In the genomic region with DNA sequence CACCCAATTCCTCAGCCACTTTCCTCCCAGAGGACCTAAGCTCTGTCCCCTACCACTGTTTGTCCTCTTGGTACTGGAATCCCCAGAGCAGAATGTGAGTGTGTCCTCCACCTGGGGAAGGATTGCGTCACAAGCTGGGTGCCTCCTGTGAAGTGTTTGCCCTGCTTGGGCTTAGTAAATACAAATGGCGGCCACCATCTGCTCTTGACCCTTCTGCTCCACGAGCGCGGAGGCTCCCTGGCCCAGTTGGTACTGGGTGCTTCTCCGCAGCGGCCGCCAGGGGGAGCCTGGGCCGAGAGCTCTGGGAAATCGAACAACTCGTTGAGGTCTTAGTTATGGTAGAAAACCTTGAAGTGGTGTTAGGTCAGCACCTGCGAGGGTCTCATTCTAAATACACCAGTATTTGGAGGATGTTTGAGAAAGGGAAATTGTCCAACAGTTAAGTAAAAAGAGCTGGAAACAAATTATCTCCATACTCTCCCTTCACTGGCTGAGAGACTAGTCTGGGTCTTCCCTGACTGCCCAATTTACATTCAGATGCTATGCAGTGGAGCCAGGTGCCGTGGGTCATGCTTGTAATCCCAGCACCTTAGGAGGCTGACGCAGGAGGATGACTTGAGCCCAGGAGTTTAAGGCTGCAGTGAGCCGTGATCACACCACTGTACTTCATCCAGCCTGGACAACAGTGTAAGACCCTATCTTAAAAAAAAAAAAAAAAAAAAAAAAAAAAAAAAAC, we compare ENCODE assay signal across 9 cellular contexts.
DNase-seq lines count a peak whose midpoint lies in the region; ATAC-seq, FAIRE-seq and TF ChIP-seq lines count a peak whose summit lies in the region.
"Had no signal": no experiment of that assay in that cellular context is flagged by ENCODE, and none has a peak within 500 bp of the region (broad histone marks: within the 10 kb centered on the region; RNA-seq: fewer than 3 reads in every experiment).

No MANE protein-coding gene starts in this region.

- peak; percentile 72 to 94 (median 85) for TF ChIP-seq CTCF in GM12878 (IDR thresholded peaks at IDR 0.05 in 2 of 3, conservative IDR thresholded peaks at IDR 0.05 in 1 of 3; ENCODE audit: control insufficient read depth in 2 of 3, extremely low read depth in 1 of 3, insufficient read depth in 1 of 3, low read depth in 3 of 3, low read length in 3 of 3)

- H3K4me2 ChIP-seq in GM12878 (ENCODE audit: control insufficient read depth, insufficient read depth) = no peak overlapping the region

- H4K20me1 ChIP-seq in GM12878 (ENCODE audit: control insufficient read depth, insufficient read depth) = no peaks in the 10 kb centered on the region

- ATAC-seq in HG03159 (IDR thresholded peaks at IDR 0.05; ENCODE audit: unreplicated experiment) (peak; percentile 84), GM12878 (peak; percentile 91)

- no TSS peak for BruUV-seq in GM12878 (replicated peaks; lab: Mats Ljungman, UMichigan)

- intact Hi-C loops in GM12878 (cut with micrococcal nuclease; ENCODE audit: unreplicated experiment) = loop anchor here (1.0 to 10.0 kb wide), 3 partner anchors 265 to 583 kb away; no protein-coding TSS in a partner anchor

- TF ChIP-seq EP300 in GM12878 (IDR thresholded peaks at IDR 0.05; ENCODE audit: borderline replicate concordance in 1 of 2, control insufficient read depth in 1 of 2, low read depth in 2 of 2, low read length in 2 of 2) = no peak

- RAD21 ChIA-PET in GM12878 (lab: Charles Lee; ENCODE audit: unreplicated experiment) = interaction anchor here (1.0 to 2.5 kb wide), 3 partner anchors 289 to 294 kb away, joined by 3 to 20 read pairs (median 6); no protein-coding TSS in a partner anchor

- H3K9ac ChIP-seq in GM12878 (ENCODE audit: control insufficient read depth, insufficient read depth, low read length) = no peak overlapping the region

- no peaks in the 10 kb centered on the region for H3K4me1 ChIP-seq in GM12878 (ENCODE audit: control insufficient read depth, insufficient read depth, low read length)

- in situ Hi-C loops in GM12878 (cut with MboI) = loop anchor here (5.0 kb wide), 1 partner anchor 288 kb away; no protein-coding TSS in a partner anchor

- FAIRE-seq in GM12878 (lab: Jason Lieb, UNC) (no peak), frontal cortex (lab: Jason Lieb, UNC) (no peak)

- peak; percentile 12 for DNase-seq in GM03348 (ENCODE audit: low spot score)
- peak; percentile 69 to 82 for DNase-seq in SHP77 (lab: John Stamatoyannopoulos, UW)
- peak; percentile 2 for DNase-seq in GM12878 (ENCODE audit: low read depth, low spot score)
- DNase-seq in left kidney (ENCODE audit: low read depth, low spot score) = peak; percentile 59
- peak; percentile 12 for DNase-seq in stimulated activated CD8-positive, alpha-beta memory T cell treated with anti-CD3 and anti-CD28 coated beads, Interleukin-7, amount 100 ng/mL, for 24 hours (ENCODE audit: low read depth)
- no peak for DNase-seq in A172 (ENCODE audit: low spot score)
- no peak for DNase-seq in frontal cortex (ENCODE audit: low spot score in 2 of 2)

- H3K9me3 ChIP-seq in GM12878 (replicated peaks; ENCODE audit: control insufficient read depth, insufficient read depth, low read length) = no peaks in the 10 kb centered on the region
- H3K9me3 ChIP-seq: SJSA1 had no signal

- no peak overlapping the region for H2AFZ ChIP-seq in GM12878 (ENCODE audit: control insufficient read depth, low read depth, low read length)

- 23% methylated on average over 15 of the region's 15 CpGs for WGBS in GM12878 (ENCODE audit: insufficient coverage, insufficient replicate concordance, low lambda C conversion rate, missing lambda C conversion rate)

- POLR2A ChIA-PET in GM12878 (lab: Charles Lee) = no interaction called here

- no peak overlapping the region for H3K27ac ChIP-seq in GM12878 (ENCODE audit: control insufficient read depth, insufficient read depth)
- H3K27ac ChIP-seq: SJSA1 had no signal

- no peaks in the 10 kb centered on the region for H3K27me3 ChIP-seq in GM12878 (replicated peaks in 1 of 2; ENCODE audit: control insufficient read depth in 2 of 2, insufficient read depth in 2 of 2, low read length in 1 of 2)
- H3K27me3 ChIP-seq: SJSA1 had no signal

- SMC1A ChIA-PET in GM12878 (lab: Charles Lee; ENCODE audit: uncharacterized antibody, unreplicated experiment) = interaction anchor here (0.8 to 2.8 kb wide), 8 partner anchors 10 to 292 kb away, joined by 3 to 28 read pairs (median 4); no protein-coding TSS in a partner anchor

- no peaks in the 10 kb centered on the region for H3K79me2 ChIP-seq in GM12878 (ENCODE audit: control insufficient read depth, insufficient read depth, low read length)

- peak; percentile 55 for TF ChIP-seq RAD21 in GM12878 (IDR thresholded peaks at IDR 0.05; ENCODE audit: insufficient read depth, low read depth, low read length)

- no peak overlapping the region for H3K4me3 ChIP-seq in GM12878
- H3K4me3 ChIP-seq: SJSA1 had no signal

- no peaks in the 10 kb centered on the region for H3K36me3 ChIP-seq in GM12878 (ENCODE audit: control insufficient read depth in 2 of 2, insufficient read depth in 2 of 2, low read length in 1 of 2)
- H3K36me3 ChIP-seq: SJSA1 had no signal

- CTCF ChIA-PET in GM12878 (lab: Yijun Ruan, JAX) = interaction anchor here (0.8 to 5.3 kb wide), 21 partner anchors 9 to 590 kb away, joined by 3 to 86 read pairs (median 5); no protein-coding TSS in a partner anchor

- no peak for TF ChIP-seq POLR2A in GM12878 (IDR thresholded peaks at IDR 0.05; ENCODE audit: low read depth, low read length)

TF ChIP-seq in GM12878, 131 proteins besides CTCF, POLR2A, EP300 and RAD21:
- no peak for TF ChIP-seq SUZ12 (IDR thresholded peaks at IDR 0.05; ENCODE audit: unreplicated experiment)
- TF ChIP-seq ESRRA (IDR thresholded peaks at IDR 0.05; ENCODE audit: low read length) = no peak
- TF ChIP-seq PAX8 (IDR thresholded peaks at IDR 0.05) = no peak
- no peak for TF ChIP-seq BCLAF1 (IDR thresholded peaks at IDR 0.05)
- no peak for TF ChIP-seq CBX5 (IDR thresholded peaks at IDR 0.05; ENCODE audit: low read depth)
- TF ChIP-seq SMC3 (IDR thresholded peaks at IDR 0.05; ENCODE audit: borderline replicate concordance, low read length) = peak; percentile 86
- TF ChIP-seq YY1 (IDR thresholded peaks at IDR 0.05; ENCODE audit: low read depth, low read length) = peak; percentile 21; the same call in 1 of the 2 replicates

Comparison
In these comparisons a context has a peak if more than half of its experiments do, and no peak if none do; other contexts are left out.
1. DNase-seq: peak in GM03348 (single experiment), SHP77 (2 of 2), GM12878 (single experiment), left kidney (single experiment) and stimulated activated CD8-positive, alpha-beta memory T cell treated with anti-CD3 and anti-CD28 coated beads, Interleukin-7, amount 100 ng/mL, for 24 hours (single experiment); none in A172 (single experiment) and frontal cortex (0 of 2).